In the genomic region with DNA sequence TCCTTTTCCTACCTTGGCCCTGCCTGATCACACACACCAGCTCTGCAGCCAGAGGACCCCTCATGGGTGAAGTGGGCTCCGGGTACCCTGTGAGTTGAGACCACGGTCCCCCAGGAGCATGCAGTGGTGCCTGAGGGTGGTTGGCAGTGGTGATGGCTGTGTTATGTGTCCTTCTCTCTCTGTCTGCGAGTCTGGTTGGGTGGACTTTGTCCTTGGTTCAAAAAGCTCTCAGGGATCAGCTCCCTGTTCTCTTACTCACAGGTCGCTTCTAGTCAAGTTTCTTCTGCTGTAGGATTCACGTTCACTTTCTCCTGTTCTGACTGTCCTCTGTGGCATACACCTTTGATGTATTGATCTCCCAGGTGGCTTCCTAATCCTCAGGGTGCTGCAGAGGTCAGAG, we compare ENCODE assay signal across 37 cellular contexts.
DNase-seq lines count a peak whose midpoint lies in the region; ATAC-seq, FAIRE-seq and TF ChIP-seq lines count a peak whose summit lies in the region.
"Had no signal": no experiment of that assay in that cellular context is flagged by ENCODE, and none has a peak within 500 bp of the region (broad histone marks: within the 10 kb centered on the region; RNA-seq: fewer than 3 reads in every experiment).

No MANE protein-coding gene starts in this region.

- 11% methylated on average over 5 of the region's 5 CpGs for WGBS in HepG2 (ENCODE audit: low lambda C conversion rate)
- WGBS in right lobe of liver (ENCODE audit: insufficient coverage, low coverage, low lambda C conversion rate, missing lambda C conversion rate), result 33% methylated on average over 3 of the region's 5 CpGs
- no CpG with 5 or more reads among the region's 5 CpGs for WGBS in neuronal stem cell (ENCODE audit: extremely low coverage in 2 of 2, insufficient read length in 2 of 2, insufficient replicate concordance in 1 of 2), 2 donors

- no peak overlapping the region for H3K18ac ChIP-seq in neuronal stem cell (ENCODE audit: low read length)

- FAIRE-seq in HepG2 (lab: Jason Lieb, UNC), result no peak
- no peak for FAIRE-seq in endothelial cell of umbilical vein (lab: Jason Lieb, UNC)
- FAIRE-seq: A204.1, A549, D721Med had no signal

- peak overlapping the region; percentile 28 for H3K23ac ChIP-seq in neuronal stem cell (ENCODE audit: low read depth, low read length, poor library complexity)

- H3K4me1 ChIP-seq in HepG2 (ENCODE audit: insufficient read depth, low read length) (0 out of 2 replicates have a peak, but pooled peaks cover 7% of the 10 kb centered on the region), right lobe of liver (no peaks in the 10 kb centered on the region), endothelial cell of umbilical vein (ENCODE audit: control insufficient read depth, extremely low read depth, insufficient read depth, low read length) (peaks cover 52% of the 10 kb centered on the region), neuronal stem cell (ENCODE audit: control insufficient read depth in 2 of 2, insufficient read depth in 1 of 2, low read depth in 1 of 2, low read length in 2 of 2) (peaks cover 0 to 2% of the 10 kb centered on the region in 2 donors)
- H3K4me1 ChIP-seq: A549, BE2C, Caco-2 had no signal

- H2AK5ac ChIP-seq in neuronal stem cell (ENCODE audit: low read depth, low read length), result no peak overlapping the region

- H3K9ac ChIP-seq in HepG2 (ENCODE audit: insufficient read depth, low read depth, low read length) (no peak overlapping the region), endothelial cell of umbilical vein (replicated peaks; ENCODE audit: extremely low read depth, insufficient read depth, low read length) (no peak overlapping the region), neuronal stem cell (ENCODE audit: low read depth, low read length, poor library complexity) (no peak overlapping the region)
- H3K9ac ChIP-seq: BLaER1; BLaER1 treated with 17β-estradiol and CSF1 and Interleukin-3, amounts not matched to agents 10 nM and 100 nM had no signal

- H3K4me3 ChIP-seq in HepG2 (replicated peaks in 1 of 3; ENCODE audit: insufficient read depth in 1 of 3, low read depth in 2 of 3, low read length in 3 of 3), result no peak overlapping the region
- no peak overlapping the region for H3K4me3 ChIP-seq in right lobe of liver
- H3K4me3 ChIP-seq in endothelial cell of umbilical vein (replicated peaks in 1 of 3; ENCODE audit: insufficient read depth in 1 of 3, low read depth in 1 of 3, low read length in 3 of 3), result no peak overlapping the region
- H3K4me3 ChIP-seq in neuronal stem cell (ENCODE audit: low read length in 2 of 2), result no peak overlapping the region
- H3K4me3 ChIP-seq: A549; BLaER1; BLaER1 treated with 17β-estradiol and CSF1 and Interleukin-3, amounts not matched to agents 10 nM and 100 nM had no signal

- H3K36me3 ChIP-seq in HepG2 (replicated peaks in 1 of 2; ENCODE audit: control insufficient read depth in 1 of 2, insufficient read depth in 2 of 2, low read length in 2 of 2) (no peaks in the 10 kb centered on the region), right lobe of liver (no peaks in the 10 kb centered on the region), endothelial cell of umbilical vein (ENCODE audit: control insufficient read depth in 2 of 2, extremely low read depth in 1 of 2, insufficient read depth in 2 of 2, low read length in 2 of 2) (peaks cover 17 to 29% of the 10 kb centered on the region in 2 experiments), neuronal stem cell (replicated peaks in 1 of 2; ENCODE audit: control insufficient read depth in 2 of 2, insufficient read depth in 2 of 2, low read length in 2 of 2) (no peaks in the 10 kb centered on the region)
- H3K36me3 ChIP-seq: BE2C; BLaER1; BLaER1 treated with 17β-estradiol and CSF1 and Interleukin-3, amounts not matched to agents 10 nM and 100 nM had no signal

- H3K36me3 Mint-ChIP-seq in progenitor cell of endocrine pancreas (ENCODE audit: insufficient read depth), result peaks cover 3% of the 10 kb centered on the region
- H3K36me3 Mint-ChIP-seq: CD14-positive monocyte; CD4-positive, alpha-beta memory T cell; CD4-positive, CD25-positive, alpha-beta regulatory T cell; CD8-positive, alpha-beta memory T cell; CD8-positive, alpha-beta T cell had no signal

- TF ChIP-seq EP300 in HepG2 (IDR thresholded peaks at IDR 0.05; ENCODE audit: low read depth in 2 of 2, low read length in 2 of 2) (no peak), HepG2 (CRISPR knock-in tag; IDR thresholded peaks at IDR 0.05; ENCODE audit: borderline replicate concordance) (no peak)

- no peak overlapping the region for H3K4me3 Mint-ChIP-seq in progenitor cell of endocrine pancreas (ENCODE audit: low read depth)
- H3K4me3 Mint-ChIP-seq: B cell; CD14-positive monocyte; CD4-positive, alpha-beta memory T cell; CD4-positive, alpha-beta T cell; CD4-positive, CD25-positive, alpha-beta regulatory T cell; CD8-positive, alpha-beta memory T cell; CD8-positive, alpha-beta T cell had no signal

- peaks cover 2 to 26% of the 10 kb centered on the region in 2 experiments; a peak in 3 of 5 replicates for H3K27me3 ChIP-seq in HepG2 (ENCODE audit: control insufficient read depth in 1 of 2, insufficient read depth in 2 of 2, low read length in 2 of 2)
- H3K27me3 ChIP-seq in right lobe of liver, result no peaks in the 10 kb centered on the region
- H3K27me3 ChIP-seq in endothelial cell of umbilical vein (ENCODE audit: control insufficient read depth in 2 of 2, insufficient read depth in 2 of 2, low read length in 2 of 2), result no peaks in the 10 kb centered on the region
- H3K27me3 ChIP-seq in neuronal stem cell (ENCODE audit: control insufficient read depth in 3 of 3, insufficient read depth in 3 of 3, low read depth in 1 of 3, low read length in 3 of 3), result peaks cover 0 to 16% (median 0%) of the 10 kb centered on the region in 3 experiments
- H3K27me3 ChIP-seq: BE2C; BLaER1; BLaER1 treated with 17β-estradiol and CSF1 and Interleukin-3, amounts not matched to agents 10 nM and 100 nM had no signal

- H4K20me1 ChIP-seq in HepG2 (ENCODE audit: insufficient read depth, low read length) (no peaks in the 10 kb centered on the region), endothelial cell of umbilical vein (replicated peaks; ENCODE audit: control insufficient read depth, extremely low read depth, insufficient read depth, low read length) (peaks cover 15% of the 10 kb centered on the region)
- H4K20me1 ChIP-seq: BLaER1; BLaER1 treated with 17β-estradiol and CSF1 and Interleukin-3, amounts not matched to agents 10 nM and 100 nM had no signal

- H2AFZ ChIP-seq in HepG2 (ENCODE audit: low read length) (no peak overlapping the region), endothelial cell of umbilical vein (ENCODE audit: low read depth, low read length) (no peak overlapping the region), neuronal stem cell (ENCODE audit: low read length) (no peak overlapping the region)

- BruUV-seq in HepG2 (replicated peaks; lab: Mats Ljungman, UMichigan) (no TSS peak), endothelial cell of umbilical vein (replicated peaks; lab: Mats Ljungman, UMichigan) (no TSS peak)

- no peak for TF ChIP-seq POLR2A in HepG2 (IDR thresholded peaks at IDR 0.05; ENCODE audit: insufficient read depth in 1 of 2, low read depth in 2 of 2, low read length in 2 of 2)
- no peak for TF ChIP-seq POLR2A in right lobe of liver (IDR thresholded peaks at IDR 0.05)
- no peak for TF ChIP-seq POLR2A in endothelial cell of umbilical vein (IDR thresholded peaks at IDR 0.05; ENCODE audit: low read depth, low read length)

- intact Hi-C loops in HepG2 (cut with micrococcal nuclease; ENCODE audit: unreplicated experiment) (no loop called here), right lobe of liver (cut with DNase I) (no loop called here), endothelial cell of umbilical vein (cut with micrococcal nuclease) (loop anchor here (2.0 kb wide), 1 partner anchor 101 kb away; no protein-coding TSS in a partner anchor)

- H3K79me2 ChIP-seq in HepG2 (ENCODE audit: insufficient read depth, low read length) (no peaks in the 10 kb centered on the region), endothelial cell of umbilical vein (ENCODE audit: control insufficient read depth, insufficient read depth, low read length) (peaks cover 90% of the 10 kb centered on the region)

- ATAC-seq in HepG2, result peak; percentile 58
- no peak for ATAC-seq in right lobe of liver
- no peak for ATAC-seq in HG02840 (IDR thresholded peaks at IDR 0.05; ENCODE audit: low FRiP score, unreplicated experiment)
- no peak for ATAC-seq in HG02763 (IDR thresholded peaks at IDR 0.05; ENCODE audit: unreplicated experiment)
- no peak for ATAC-seq in GM18502 (IDR thresholded peaks at IDR 0.05; ENCODE audit: poor library complexity, unreplicated experiment)
- ATAC-seq: A549; CD8-positive, alpha-beta T cell had no signal

- H3K4me2 ChIP-seq in HepG2 (ENCODE audit: low read depth, low read length) (no peak overlapping the region), endothelial cell of umbilical vein (ENCODE audit: insufficient read depth, low read length) (peak overlapping the region; percentile 44), neuronal stem cell (ENCODE audit: insufficient read depth, low read length, poor library complexity, severe bottlenecking) (no peak overlapping the region)
- H3K4me2 ChIP-seq: A549 had no signal

- peaks cover 9% of the 10 kb centered on the region for H3K9me3 Mint-ChIP-seq in progenitor cell of endocrine pancreas (ENCODE audit: low read depth)
- H3K9me3 Mint-ChIP-seq: CD4-positive, alpha-beta T cell; CD8-positive, alpha-beta T cell had no signal

- TF ChIP-seq CTCF in HepG2 (CRISPR knock-in tag; IDR thresholded peaks at IDR 0.05) (no peak), right lobe of liver (IDR thresholded peaks at IDR 0.05) (no peak), endothelial cell of umbilical vein (IDR thresholded peaks at IDR 0.05; ENCODE audit: extremely low read depth in 1 of 2, insufficient read depth in 1 of 2, low read depth in 1 of 2, low read length in 2 of 2) (no peak), progenitor cell of endocrine pancreas (IDR thresholded peaks at IDR 0.05; ENCODE audit: unreplicated experiment) (no peak)

- H3K27ac ChIP-seq in HepG2 (ENCODE audit: extremely low read length, insufficient read depth, low read length) (no peak overlapping the region), right lobe of liver (no peak overlapping the region), endothelial cell of umbilical vein (ENCODE audit: insufficient read depth, low read depth, low read length) (peak overlapping the region; percentile 74), neuronal stem cell (replicated peaks; ENCODE audit: low read length) (no peak overlapping the region)
- H3K27ac ChIP-seq: 22Rv1; A549; BLaER1; BLaER1 treated with 17β-estradiol and CSF1 and Interleukin-3, amounts not matched to agents 10 nM and 100 nM; C4-2B had no signal

- no peaks in the 10 kb centered on the region for H3K9me1 ChIP-seq in endothelial cell of umbilical vein (replicated peaks; ENCODE audit: control insufficient read depth, extremely low read depth, insufficient read depth, low read length)

- DNase-seq in HepG2 (ENCODE audit: low spot score) (no peak), right lobe of liver (no peak), endothelial cell of umbilical vein (ENCODE audit: low read depth, low spot score) (no peak), neuronal stem cell (ENCODE audit: low spot score) (no peak), progenitor cell of endocrine pancreas (ENCODE audit: low spot score, unreplicated experiment) (no peak)
- DNase-seq: 8988T; ACHN; AML-193; BE2C; C1 segment of cervical spinal cord; Caco-2; Calu3; CD4-positive, alpha-beta memory T cell; CD4-positive, alpha-beta T cell; CD4-positive, CD25-positive, alpha-beta regulatory T cell; CD8-positive, alpha-beta memory T cell; CD8-positive, alpha-beta T cell; COR-L47; DMS 273 treated with DMSO at 0.1 percent for 48 hours; DMS153; DMS53; DMS79; DMS79 treated with DMSO at 0.1 percent for 48 hours; DND-41; EL had no signal

- POLR2A ChIA-PET in HepG2 (lab: Yijun Ruan, JAX), result no interaction called here
- POLR2A ChIA-PET in endothelial cell of umbilical vein (lab: Charles Lee), result interaction anchor here (0.6 kb wide), 1 partner anchor 10 kb away, joined by 3 read pairs; no protein-coding TSS in a partner anchor

- no peak overlapping the region for H3K14ac ChIP-seq in neuronal stem cell (ENCODE audit: low read length)

- no peak overlapping the region for H3K4ac ChIP-seq in neuronal stem cell (ENCODE audit: low read length)

- H3K9me3 ChIP-seq in HepG2 (ENCODE audit: low read length), result no peaks in the 10 kb centered on the region
- H3K9me3 ChIP-seq in right lobe of liver, result no peaks in the 10 kb centered on the region
- H3K9me3 ChIP-seq in endothelial cell of umbilical vein (replicated peaks; ENCODE audit: control insufficient read depth, insufficient read depth, low read length), result no peaks in the 10 kb centered on the region
- H3K9me3 ChIP-seq in neuronal stem cell (replicated peaks in 1 of 2; ENCODE audit: control insufficient read depth in 2 of 2, insufficient read depth in 1 of 2, low read depth in 1 of 2, low read length in 2 of 2), result no peaks in the 10 kb centered on the region
- H3K9me3 ChIP-seq: A549, BE2C, BLaER1, Caco-2 had no signal

- H3K4me1 Mint-ChIP-seq in progenitor cell of endocrine pancreas (ENCODE audit: low read depth), result no peaks in the 10 kb centered on the region
- H3K4me1 Mint-ChIP-seq: B cell; CD14-positive monocyte; CD4-positive, alpha-beta memory T cell; CD4-positive, CD25-positive, alpha-beta regulatory T cell; CD8-positive, alpha-beta memory T cell had no signal

- no peak overlapping the region for H2BK5ac ChIP-seq in neuronal stem cell (ENCODE audit: low read length)

- H4K8ac ChIP-seq in neuronal stem cell (ENCODE audit: low read depth, low read length), result no peak overlapping the region

- H2BK15ac ChIP-seq in neuronal stem cell (ENCODE audit: low read length), result no peak overlapping the region

- TF ChIP-seq RAD21 in HepG2 (CRISPR knock-in tag; IDR thresholded peaks at IDR 0.05), result no peak

- peaks cover 40% of the 10 kb centered on the region for H3K27me3 Mint-ChIP-seq in progenitor cell of endocrine pancreas
- H3K27me3 Mint-ChIP-seq: CD4-positive, CD25-positive, alpha-beta regulatory T cell had no signal

- dilution Hi-C loops in endothelial cell of umbilical vein (cut with MboI; ENCODE audit: extremely low pct_ligation_motif_present, low sequenced_read_pairs), result no loop called here

- H3K27ac Mint-ChIP-seq in progenitor cell of endocrine pancreas, result peak overlapping the region; percentile 35
- H3K27ac Mint-ChIP-seq: B cell; CD14-positive monocyte; CD4-positive, alpha-beta memory T cell; CD4-positive, alpha-beta T cell; CD4-positive, CD25-positive, alpha-beta regulatory T cell; CD8-positive, alpha-beta memory T cell; CD8-positive, alpha-beta T cell had no signal

- in situ Hi-C loops in HepG2 (cut with HindIII; ENCODE audit: extremely low pct_ligation_motif_present, low pct_unique_long_range_greater_than_20kb), result no loop called here

- H3K79me1 ChIP-seq in neuronal stem cell (ENCODE audit: low read depth, low read length), result no peaks in the 10 kb centered on the region

- H4K91ac ChIP-seq in neuronal stem cell (ENCODE audit: low read depth, low read length, poor library complexity), result no peak overlapping the region

- H2BK120ac ChIP-seq in neuronal stem cell (ENCODE audit: low read depth, low read length), result no peak overlapping the region

- CTCF ChIA-PET in HepG2 (lab: Yijun Ruan, JAX; ENCODE audit: low intra/inter-chr PET ratio, low total read pairs) (no interaction called here), endothelial cell of umbilical vein (lab: Charles Lee) (interaction anchor here (1.4 kb wide), 1 partner anchor 19 kb away, joined by 3 read pairs; no protein-coding TSS in a partner anchor)

- no peak overlapping the region for H2BK12ac ChIP-seq in neuronal stem cell (ENCODE audit: low read length)
